ENCODE assay signal across 14 cellular contexts in the genomic region with DNA sequence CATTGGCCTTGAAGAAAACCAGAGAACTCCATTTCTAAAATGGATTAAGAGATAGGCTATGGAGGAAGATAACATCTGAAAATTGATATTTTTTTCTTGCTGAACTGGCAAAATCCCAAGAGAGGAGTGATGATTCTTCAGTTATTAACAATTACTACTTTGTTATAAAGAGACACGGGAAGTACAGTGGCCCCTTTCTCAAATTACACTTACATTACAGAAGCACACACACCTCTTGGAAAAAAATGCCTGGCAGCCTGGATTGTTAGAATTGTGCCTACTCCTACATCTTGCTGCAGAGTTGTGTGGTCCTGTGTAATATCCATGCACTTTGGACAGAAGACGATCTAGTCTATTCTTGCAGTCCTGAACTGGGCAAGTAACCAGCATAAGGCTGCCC.
"Had no signal": no experiment of that assay in that cellular context is flagged by ENCODE, and none has a peak within 500 bp of the region (broad histone marks: within the 10 kb centered on the region; RNA-seq: fewer than 3 reads in every experiment).

No MANE protein-coding gene starts in this region.

- H3K4me3 Mint-ChIP-seq: activated naive CD8-positive, alpha-beta T cell; dendritic cell treated with granulocyte-macrophage colony-stimulating factor and Interleukin-4, amounts not matched to agents 40 ng/mL and 50 ng/mL, for 4 days; natural killer cell had no signal

- H3K9me3 ChIP-seq: tibial nerve, uterus had no signal

- H3K27ac Mint-ChIP-seq: activated naive CD8-positive, alpha-beta T cell; dendritic cell treated with granulocyte-macrophage colony-stimulating factor and Interleukin-4, amounts not matched to agents 40 ng/mL and 50 ng/mL, for 4 days; natural killer cell had no signal

- H3K4me1 Mint-ChIP-seq: natural killer cell had no signal

- H3K9me3 Mint-ChIP-seq: dendritic cell treated with granulocyte-macrophage colony-stimulating factor and Interleukin-4, amounts not matched to agents 40 ng/mL and 50 ng/mL, for 4 days; natural killer cell had no signal

- H3K27me3 Mint-ChIP-seq: activated naive CD8-positive, alpha-beta T cell; dendritic cell treated with granulocyte-macrophage colony-stimulating factor and Interleukin-4, amounts not matched to agents 40 ng/mL and 50 ng/mL, for 4 days had no signal

- ATAC-seq: esophagus mucosa; natural killer cell; stimulated activated naive CD8-positive, alpha-beta T cell treated with anti-CD3 and anti-CD28 coated beads, Interleukin-15, Interleukin-2, amounts not matched to agents 100 U/mL and 50 U/mL, for 24 hours had no signal

- H3K27ac ChIP-seq: tibial nerve, uterus had no signal

- H3K36me3 ChIP-seq: tibial nerve, uterus had no signal

- H3K27me3 ChIP-seq: tibial nerve, uterus had no signal

- H3K4me3 ChIP-seq: tibial nerve, uterus had no signal

- H3K36me3 Mint-ChIP-seq: natural killer cell had no signal

- H3K4me1 ChIP-seq: uterus had no signal

- DNase-seq: activated CD4-positive, alpha-beta T cell treated with anti-CD3 and anti-CD28 coated beads, Interleukin-2, amount 50 U/mL, for 4 hours; activated gamma-delta T cell treated with Interleukin-2 at 50 U/mL for 16 hours; effector CD8-positive, alpha-beta T cell; mesenchymal stem cell; natural killer cell; stimulated activated CD4-positive, alpha-beta T cell treated with anti-CD3 and anti-CD28 coated beads, Interleukin-12 subunit alpha, Interleukin-12 subunit beta, amount 100 ng/mL, for 4 hours; stimulated activated CD4-positive, alpha-beta T cell treated with anti-CD3 and anti-CD28 coated beads, Interleukin-2, amount 100 ng/mL, for 24 hours; stimulated activated naive CD8-positive, alpha-beta T cell treated with anti-CD3 and anti-CD28 coated beads, Interleukin-15, Interleukin-2, amounts not matched to agents 100 U/mL and 50 U/mL, for 24 hours; substantia nigra; uterus had no signal
